ENCODE assay signal across 8 cellular contexts in the genomic region with DNA sequence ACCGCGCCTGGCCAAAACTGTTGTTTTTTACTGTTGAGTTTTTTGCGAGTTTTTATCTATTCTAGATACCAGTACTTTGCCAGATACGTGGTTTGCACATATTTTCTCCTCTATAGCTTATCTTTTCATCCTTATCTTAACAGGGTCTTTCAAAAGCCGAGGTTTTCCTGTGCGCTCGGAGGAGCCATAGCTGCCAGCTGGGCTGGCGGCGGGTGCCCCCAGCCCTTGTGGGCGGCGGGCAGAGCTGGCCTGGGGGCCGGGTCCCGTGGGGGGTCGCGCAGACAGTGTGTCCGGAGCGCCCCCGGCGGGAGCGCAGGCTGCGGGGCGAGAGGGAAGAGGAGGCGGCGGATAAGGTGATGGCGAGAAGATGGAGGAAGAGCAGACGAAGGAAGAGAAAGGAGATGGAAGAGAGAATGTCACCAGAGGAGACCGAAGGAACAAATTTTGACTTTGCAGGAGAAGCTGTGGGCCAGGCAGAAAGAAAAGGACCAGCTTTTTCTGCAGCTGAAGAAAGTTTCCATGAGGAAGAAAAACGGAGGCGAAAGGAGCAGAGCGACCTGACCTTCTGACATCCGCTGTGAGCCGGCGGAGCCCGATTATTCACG. TPM values are rescaled to one million over a fixed set of nuclear protein-coding genes. Genes with fewer than 3 reads are reported as not detected.
A peak's percentile ranks its signal among the peaks of the same experiment; 100 is the strongest.
DNase-seq lines count a peak whose midpoint lies in the region; ATAC-seq lines count a peak whose summit lies in the region.

No MANE protein-coding gene starts in this region.

- H3K4me3 ChIP-seq in right cardiac atrium (ENCODE audit: low read length) = peak overlapping the region; percentile 31

- DNase-seq in activated CD4-positive, alpha-beta T cell treated with anti-CD3 and anti-CD28 coated beads for 36 hours = no peak
- no peak for DNase-seq in activated CD4-positive, alpha-beta T cell treated with anti-CD3 and anti-CD28 coated beads for 48 hours
- DNase-seq in activated CD4-positive, alpha-beta memory T cell treated with anti-CD3 and anti-CD28 coated beads, Interleukin-2, amount 10 ng/mL, durations not matched to agents 7 days and 5 days = no peak
- DNase-seq in right cardiac atrium = peak in 1 of 3 donors; percentile 60
- DNase-seq in stimulated activated effector memory CD8-positive, alpha-beta T cell treated with anti-CD3 and anti-CD28 coated beads, Interleukin-12 subunit alpha, Interleukin-12 subunit beta, amount 100 ng/mL, for 72 hours (ENCODE audit: low spot score in 2 of 2) = peak in 1 of 2 donors; percentile 19
- DNase-seq in NAMALWA (ENCODE audit: low spot score) = no peak
- DNase-seq in mucosa of gallbladder (ENCODE audit: low spot score) = no peak

- H3K27me3 ChIP-seq in right cardiac atrium (ENCODE audit: control insufficient read depth, insufficient read depth) = no peaks in the 10 kb centered on the region

- no peaks in the 10 kb centered on the region for H3K27me3 Mint-ChIP-seq in activated CD4-positive, alpha-beta T cell treated with anti-CD3 and anti-CD28 coated beads for 36 hours
- no peaks in the 10 kb centered on the region for H3K27me3 Mint-ChIP-seq in activated CD4-positive, alpha-beta memory T cell treated with anti-CD3 and anti-CD28 coated beads, Interleukin-2, amount 10 ng/mL, durations not matched to agents 7 days and 5 days

- WGBS in right cardiac atrium = 8% methylated on average over 35 of the region's 35 CpGs

- H3K4me1 Mint-ChIP-seq in activated CD4-positive, alpha-beta T cell treated with anti-CD3 and anti-CD28 coated beads for 36 hours = peaks cover 16% of the 10 kb centered on the region
- H3K4me1 Mint-ChIP-seq in activated CD4-positive, alpha-beta memory T cell treated with anti-CD3 and anti-CD28 coated beads, Interleukin-2, amount 10 ng/mL, durations not matched to agents 7 days and 5 days = peaks cover 16% of the 10 kb centered on the region
- peaks cover 17% of the 10 kb centered on the region for H3K4me1 Mint-ChIP-seq in stimulated activated effector memory CD8-positive, alpha-beta T cell treated with anti-CD3 and anti-CD28 coated beads, Interleukin-12 subunit alpha, Interleukin-12 subunit beta, amount 100 ng/mL, for 72 hours

- H3K9me3 ChIP-seq in right cardiac atrium (ENCODE audit: control insufficient read depth, low read length) = no peaks in the 10 kb centered on the region

- peak; percentile 27 for ATAC-seq in activated CD4-positive, alpha-beta T cell treated with anti-CD3 and anti-CD28 coated beads for 36 hours
- peak; percentile 32 for ATAC-seq in HG02840 (IDR thresholded peaks at IDR 0.05; ENCODE audit: low FRiP score, unreplicated experiment)
- ATAC-seq in right cardiac atrium = peak; percentile 65 to 66
- ATAC-seq in stimulated activated effector memory CD8-positive, alpha-beta T cell treated with anti-CD3 and anti-CD28 coated beads, Interleukin-12 subunit alpha, Interleukin-12 subunit beta, amount 100 ng/mL, for 72 hours = peak; percentile 53

- H3K4me3 Mint-ChIP-seq in activated CD4-positive, alpha-beta T cell treated with anti-CD3 and anti-CD28 coated beads for 36 hours = peak overlapping the region; percentile 86
- peak overlapping the region; percentile 77 for H3K4me3 Mint-ChIP-seq in activated CD4-positive, alpha-beta memory T cell treated with anti-CD3 and anti-CD28 coated beads, Interleukin-2, amount 10 ng/mL, durations not matched to agents 7 days and 5 days
- H3K4me3 Mint-ChIP-seq in stimulated activated effector memory CD8-positive, alpha-beta T cell treated with anti-CD3 and anti-CD28 coated beads, Interleukin-12 subunit alpha, Interleukin-12 subunit beta, amount 100 ng/mL, for 72 hours = peak overlapping the region; percentile 85

- POLR2A ChIA-PET in activated CD4-positive, alpha-beta T cell treated with anti-CD3 and anti-CD28 coated beads for 36 hours (lab: Charles Lee) = interaction anchor here (1.6 to 2.2 kb wide), 2 partner anchors 11 to 13 kb away, joined by 7 to 10 read pairs; a partner anchor contains a TSS
- POLR2A ChIA-PET in activated CD4-positive, alpha-beta memory T cell treated with anti-CD3 and anti-CD28 coated beads, Interleukin-2, amount 10 ng/mL, durations not matched to agents 7 days and 5 days (lab: Charles Lee) = interaction anchor here (0.6 to 7.7 kb wide), 14 partner anchors 11 to 835 kb away, joined by 3 to 240 read pairs (median 6); a partner anchor contains a TSS

- no peaks in the 10 kb centered on the region for H3K4me1 ChIP-seq in right cardiac atrium (ENCODE audit: control insufficient read depth, insufficient read depth, low read length)

- intact Hi-C loops in activated CD4-positive, alpha-beta T cell treated with anti-CD3 and anti-CD28 coated beads for 36 hours (cut with DNase I, micrococcal nuclease) = loop anchor here in 1 of 2 experiments (1.0 kb wide), 1 partner anchor 10 kb away; no protein-coding TSS in a partner anchor
- intact Hi-C loops in right cardiac atrium (cut with DNase I) = no loop called here

- CTCF ChIA-PET in activated CD4-positive, alpha-beta T cell treated with anti-CD3 and anti-CD28 coated beads for 36 hours (lab: Charles Lee) = interaction anchor here (0.6 to 1.3 kb wide), 4 partner anchors 27 to 350 kb away, joined by 3 to 4 read pairs (median 4); no protein-coding TSS in a partner anchor
- CTCF ChIA-PET in activated CD4-positive, alpha-beta memory T cell treated with anti-CD3 and anti-CD28 coated beads, Interleukin-2, amount 10 ng/mL, durations not matched to agents 7 days and 5 days (lab: Charles Lee) = interaction anchor here (1.0 to 2.4 kb wide), 10 partner anchors 10 to 829 kb away, joined by 3 to 18 read pairs (median 4); a partner anchor contains a TSS

- H3K36me3 Mint-ChIP-seq in activated CD4-positive, alpha-beta T cell treated with anti-CD3 and anti-CD28 coated beads for 36 hours (ENCODE audit: low read depth) = no peaks in the 10 kb centered on the region
- no peaks in the 10 kb centered on the region for H3K36me3 Mint-ChIP-seq in activated CD4-positive, alpha-beta memory T cell treated with anti-CD3 and anti-CD28 coated beads, Interleukin-2, amount 10 ng/mL, durations not matched to agents 7 days and 5 days (ENCODE audit: low read depth)
- peaks cover 6% of the 10 kb centered on the region for H3K36me3 Mint-ChIP-seq in stimulated activated effector memory CD8-positive, alpha-beta T cell treated with anti-CD3 and anti-CD28 coated beads, Interleukin-12 subunit alpha, Interleukin-12 subunit beta, amount 100 ng/mL, for 72 hours

- H3K27ac Mint-ChIP-seq in activated CD4-positive, alpha-beta T cell treated with anti-CD3 and anti-CD28 coated beads for 36 hours = peak overlapping the region; percentile 98
- H3K27ac Mint-ChIP-seq in activated CD4-positive, alpha-beta memory T cell treated with anti-CD3 and anti-CD28 coated beads, Interleukin-2, amount 10 ng/mL, durations not matched to agents 7 days and 5 days = peak overlapping the region; percentile 77
- peak overlapping the region; percentile 89 for H3K27ac Mint-ChIP-seq in stimulated activated effector memory CD8-positive, alpha-beta T cell treated with anti-CD3 and anti-CD28 coated beads, Interleukin-12 subunit alpha, Interleukin-12 subunit beta, amount 100 ng/mL, for 72 hours

- H3K9me3 Mint-ChIP-seq in activated CD4-positive, alpha-beta T cell treated with anti-CD3 and anti-CD28 coated beads for 36 hours (ENCODE audit: low read depth) = no peaks in the 10 kb centered on the region
- no peaks in the 10 kb centered on the region for H3K9me3 Mint-ChIP-seq in activated CD4-positive, alpha-beta memory T cell treated with anti-CD3 and anti-CD28 coated beads, Interleukin-2, amount 10 ng/mL, durations not matched to agents 7 days and 5 days
- H3K9me3 Mint-ChIP-seq in stimulated activated effector memory CD8-positive, alpha-beta T cell treated with anti-CD3 and anti-CD28 coated beads, Interleukin-12 subunit alpha, Interleukin-12 subunit beta, amount 100 ng/mL, for 72 hours = no peaks in the 10 kb centered on the region

- H3K27ac ChIP-seq in right cardiac atrium (ENCODE audit: low read length) = no peak overlapping the region

RNA-seq across cellular contexts. Expression of a gene that starts 11.0 kb away (rescaled TPM):
- 100 to 1,000 TPM; 291 to 390 TPM for total RNA-seq in activated CD4-positive, alpha-beta T cell treated with anti-CD3 and anti-CD28 coated beads for 36 hours
- 100 to 1,000 TPM; 385 to 388 TPM for total RNA-seq in activated CD4-positive, alpha-beta memory T cell treated with anti-CD3 and anti-CD28 coated beads, Interleukin-2, amount 10 ng/mL, durations not matched to agents 7 days and 5 days
- total RNA-seq in right cardiac atrium (100 to 1,000 TPM; 252 to 436 (median 397) TPM), mucosa of gallbladder (535 TPM)
- 378 TPM for polyA plus RNA-seq in right cardiac atrium

RNA-seq across cellular contexts. Expression of a gene that starts 33.9 kb away (rescaled TPM):
- total RNA-seq in activated CD4-positive, alpha-beta T cell treated with anti-CD3 and anti-CD28 coated beads for 36 hours = 100 to 1,000 TPM; 128 to 130 TPM
- total RNA-seq in activated CD4-positive, alpha-beta memory T cell treated with anti-CD3 and anti-CD28 coated beads, Interleukin-2, amount 10 ng/mL, durations not matched to agents 7 days and 5 days = 10 to 100 TPM; 85.5 to 89.3 TPM
- total RNA-seq in right cardiac atrium = 10 to 100 TPM in 2 of 4 donors, 1 to 10 TPM in 2; 7.2 to 13.6 (median 10.4) TPM
- 10.0 TPM for polyA plus RNA-seq in right cardiac atrium
- 9.4 TPM for total RNA-seq in mucosa of gallbladder

RNA-seq across cellular contexts. Expression of a gene that starts 55.2 kb away (rescaled TPM):
- total RNA-seq in activated CD4-positive, alpha-beta T cell treated with anti-CD3 and anti-CD28 coated beads for 36 hours = not detected
- total RNA-seq in activated CD4-positive, alpha-beta memory T cell treated with anti-CD3 and anti-CD28 coated beads, Interleukin-2, amount 10 ng/mL, durations not matched to agents 7 days and 5 days = not detected
- total RNA-seq in right cardiac atrium = under 1 TPM; 0.37 to 0.53 (median 0.48) TPM
- 0.23 TPM for polyA plus RNA-seq in right cardiac atrium
- total RNA-seq in mucosa of gallbladder = 0.43 TPM
